Comparison of ENCODE assay signal across 9 cellular contexts in genomic region chr3:152737021-152737908, GRCh38.
DNase-seq lines count a peak whose midpoint lies in the region; ATAC-seq and TF ChIP-seq lines count a peak whose summit lies in the region.
"Had no signal": no experiment of that assay in that cellular context is flagged by ENCODE, and none has a peak within 500 bp of the region (broad histone marks: within the 10 kb centered on the region; RNA-seq: fewer than 3 reads in every experiment).

No MANE protein-coding gene starts in this region.

- H3K9me3 ChIP-seq in right cardiac atrium (ENCODE audit: control insufficient read depth, low read length) = no peaks in the 10 kb centered on the region
- H3K9me3 ChIP-seq in CD8-positive, alpha-beta T cell (ENCODE audit: low read length) = no peaks in the 10 kb centered on the region
- H3K9me3 ChIP-seq: Peyer's patch had no signal

- no peaks in the 10 kb centered on the region for H3K4me1 Mint-ChIP-seq in CD8-positive, alpha-beta T cell (ENCODE audit: low read depth)

- no peak for TF ChIP-seq POLR2A in NB4 (IDR thresholded peaks at IDR 0.05; ENCODE audit: extremely low read depth, insufficient read length)

- ATAC-seq in GM18868 (IDR thresholded peaks at IDR 0.05; ENCODE audit: unreplicated experiment) = peak; percentile 98
- ATAC-seq in HG02610 (IDR thresholded peaks at IDR 0.05; ENCODE audit: unreplicated experiment) = peak; percentile 99
- ATAC-seq in right cardiac atrium = peak in 1 of 2 donors; percentile 49
- no peak for ATAC-seq in CD8-positive, alpha-beta T cell

- H3K36me3 Mint-ChIP-seq in CD8-positive, alpha-beta T cell = no peaks in the 10 kb centered on the region

- H3K36me3 ChIP-seq in CD8-positive, alpha-beta T cell (ENCODE audit: insufficient read depth, low read length) = no peaks in the 10 kb centered on the region
- H3K36me3 ChIP-seq: Peyer's patch had no signal

- H3K27me3 Mint-ChIP-seq in CD8-positive, alpha-beta T cell (ENCODE audit: low read depth) = no peaks in the 10 kb centered on the region

- no peaks in the 10 kb centered on the region for H3K4me1 ChIP-seq in right cardiac atrium (ENCODE audit: control insufficient read depth, insufficient read depth, low read length)
- H3K4me1 ChIP-seq in CD8-positive, alpha-beta T cell (ENCODE audit: insufficient read depth, low read length) = no peaks in the 10 kb centered on the region
- H3K4me1 ChIP-seq: Peyer's patch had no signal

- no peak overlapping the region for H3K27ac Mint-ChIP-seq in CD8-positive, alpha-beta T cell

- WGBS in right cardiac atrium = 61% methylated on average over 6 of the region's 6 CpGs

- CTCF ChIA-PET in CD8-positive, alpha-beta T cell (lab: Charles Lee) = no interaction called here

- no peak overlapping the region for H3K4me3 ChIP-seq in NB4 (ENCODE audit: low read depth, low read length)
- no peak overlapping the region for H3K4me3 ChIP-seq in right cardiac atrium (ENCODE audit: low read length)
- H3K4me3 ChIP-seq in CD8-positive, alpha-beta T cell (ENCODE audit: low read depth, low read length) = no peak overlapping the region
- H3K4me3 ChIP-seq: Peyer's patch had no signal

- H3K27me3 ChIP-seq in right cardiac atrium (ENCODE audit: control insufficient read depth, insufficient read depth) = no peaks in the 10 kb centered on the region
- no peaks in the 10 kb centered on the region for H3K27me3 ChIP-seq in CD8-positive, alpha-beta T cell (ENCODE audit: insufficient read depth, low read length)
- H3K27me3 ChIP-seq: Peyer's patch had no signal

- no peak overlapping the region for H3K27ac ChIP-seq in right cardiac atrium (ENCODE audit: low read length)
- H3K27ac ChIP-seq in CD8-positive, alpha-beta T cell (ENCODE audit: low read depth, low read length) = no peak overlapping the region
- H3K27ac ChIP-seq: Peyer's patch had no signal

- POLR2A ChIA-PET in CD8-positive, alpha-beta T cell (lab: Charles Lee) = no interaction called here

- intact Hi-C loops in right cardiac atrium (cut with DNase I) = no loop called here
- intact Hi-C loops in CD8-positive, alpha-beta T cell (cut with DNase I, micrococcal nuclease) = no loop called here

- DNase-seq in NB4 (ENCODE audit: low read depth) (peak; percentile 28), right cardiac atrium (peak in 2 of 3 donors; percentile 24 to 27), Ammon's horn (ENCODE audit: low spot score) (no peak), NCI-H82 treated with DMSO at 0.1 percent for 48 hours (lab: John Stamatoyannopoulos, UW; ENCODE audit: unreplicated experiment) (no peak), NCI-H1694 (lab: John Stamatoyannopoulos, UW) (no peak)
- no peak for DNase-seq in CD8-positive, alpha-beta T cell

- TF ChIP-seq CTCF in NB4 (IDR thresholded peaks at IDR 0.05; ENCODE audit: low read depth, low read length) = no peak
- no peak for TF ChIP-seq CTCF in CD8-positive, alpha-beta T cell (IDR thresholded peaks at IDR 0.05)

- no peaks in the 10 kb centered on the region for H3K9me3 Mint-ChIP-seq in CD8-positive, alpha-beta T cell

- H3K4me3 Mint-ChIP-seq in CD8-positive, alpha-beta T cell = no peak overlapping the region

Comparison
In these comparisons a context has a peak if more than half of its experiments do, and no peak if none do; other contexts are left out.
1. DNase-seq: peak in NB4 (single experiment) and right cardiac atrium (2 of 3); none in Ammon's horn (single experiment), NCI-H82 treated with DMSO at 0.1 percent for 48 hours (single experiment), NCI-H1694 (single experiment) and CD8-positive, alpha-beta T cell (0 of 7).